ENCODE assay signal across 10 cellular contexts in genomic region chr5:133952729-133953567, GRCh38. TPM values are rescaled to one million over a fixed set of nuclear protein-coding genes. Genes with fewer than 3 reads are reported as not detected.
DNase-seq lines count a peak whose midpoint lies in the region; ATAC-seq and TF ChIP-seq lines count a peak whose summit lies in the region.
"Had no signal": no experiment of that assay in that cellular context is flagged by ENCODE, and none has a peak within 500 bp of the region (broad histone marks: within the 10 kb centered on the region; RNA-seq: fewer than 3 reads in every experiment).

No MANE protein-coding gene starts in this region.

- peaks cover 15% of the 10 kb centered on the region for H3K4me1 ChIP-seq in psoas muscle

- peaks cover 3 to 30% of the 10 kb centered on the region in 2 donors for H3K36me3 ChIP-seq in psoas muscle (ENCODE audit: insufficient read depth in 1 of 2, low read depth in 1 of 2)

- no peaks in the 10 kb centered on the region for H3K27me3 Mint-ChIP-seq in natural killer cell treated with Interleukin-12 subunit alpha and Interleukin-12 subunit beta and Interleukin-15 and Interleukin-18, amount 100 ng/mL, for 72 hours

- ATAC-seq in psoas muscle, result peak; percentile 95 to 98 (median 96)
- ATAC-seq in natural killer cell treated with Interleukin-12 subunit alpha and Interleukin-12 subunit beta and Interleukin-15 and Interleukin-18, amount 100 ng/mL, for 72 hours, result no peak

- 34 to 41% (median 37%) methylated on average over 10 of the region's 10 CpGs for WGBS in psoas muscle, 3 donors

- peaks cover 6% of the 10 kb centered on the region for H3K36me3 Mint-ChIP-seq in natural killer cell treated with Interleukin-12 subunit alpha and Interleukin-12 subunit beta and Interleukin-15 and Interleukin-18, amount 100 ng/mL, for 72 hours

- H3K27ac Mint-ChIP-seq in natural killer cell treated with Interleukin-12 subunit alpha and Interleukin-12 subunit beta and Interleukin-15 and Interleukin-18, amount 100 ng/mL, for 72 hours, result peak overlapping the region in 1 of 2 donors; percentile 17

- peak overlapping the region; percentile 75 for H3K27ac ChIP-seq in psoas muscle

- DNase-seq in EH (ENCODE audit: low read depth) (peak; percentile 98), T1000 (lab: John Stamatoyannopoulos, UW) (peak; percentile 6), glomerular visceral epithelial cell (ENCODE audit: extremely low spot score) (peak; percentile 83), psoas muscle (peak; percentile 49 to 70), NCI-H146 treated with DMSO at 0.1 percent for 48 hours (lab: John Stamatoyannopoulos, UW; ENCODE audit: unreplicated experiment) (no peak)
- DNase-seq in stimulated activated CD4-positive, alpha-beta T cell treated with anti-CD3 and anti-CD28 coated beads, Interleukin-4, amount 100 ng/mL, for 24 hours, result no peak
- no peak for DNase-seq in activated CD4-positive, alpha-beta T cell treated with anti-CD3 and anti-CD28 coated beads for 1 hour
- no peak for DNase-seq in natural killer cell treated with Interleukin-12 subunit alpha and Interleukin-12 subunit beta and Interleukin-15 and Interleukin-18, amount 100 ng/mL, for 72 hours (ENCODE audit: low spot score)
- DNase-seq: DND-41, immature natural killer cell had no signal

- no peak for TF ChIP-seq CTCF in psoas muscle (IDR thresholded peaks at IDR 0.05)

- no peak overlapping the region for H3K4me3 Mint-ChIP-seq in natural killer cell treated with Interleukin-12 subunit alpha and Interleukin-12 subunit beta and Interleukin-15 and Interleukin-18, amount 100 ng/mL, for 72 hours
- H3K4me3 Mint-ChIP-seq: immature natural killer cell had no signal

- intact Hi-C loops in psoas muscle (cut with DNase I), result no loop called here

- peaks cover 7 to 14% of the 10 kb centered on the region in 2 donors for H3K4me1 Mint-ChIP-seq in natural killer cell treated with Interleukin-12 subunit alpha and Interleukin-12 subunit beta and Interleukin-15 and Interleukin-18, amount 100 ng/mL, for 72 hours (ENCODE audit: low read depth in 2 of 2)

- peak overlapping the region; percentile 29 for H3K4me3 ChIP-seq in psoas muscle

- no peaks in the 10 kb centered on the region for H3K9me3 ChIP-seq in psoas muscle

- H3K27me3 ChIP-seq in psoas muscle (ENCODE audit: insufficient read depth in 3 of 3, low read length in 2 of 3), result no peaks in the 10 kb centered on the region

- no peaks in the 10 kb centered on the region for H3K9me3 Mint-ChIP-seq in natural killer cell treated with Interleukin-12 subunit alpha and Interleukin-12 subunit beta and Interleukin-15 and Interleukin-18, amount 100 ng/mL, for 72 hours
- H3K9me3 Mint-ChIP-seq: immature natural killer cell had no signal

RNA-seq across cellular contexts. Expression of gene C5orf15, which starts 15.5 kb away (rescaled TPM):
- total RNA-seq in psoas muscle, result 10 to 100 TPM; 12.7 to 16.0 (median 13.4) TPM
- polyA plus RNA-seq in psoas muscle, result 10 to 100 TPM; 13.2 to 29.8 (median 22.9) TPM
- 10 to 100 TPM; 16.7 to 41.6 TPM for total RNA-seq in natural killer cell treated with Interleukin-12 subunit alpha and Interleukin-12 subunit beta and Interleukin-15 and Interleukin-18, amount 100 ng/mL, for 72 hours

RNA-seq across cellular contexts. Expression of gene VDAC1, which starts 51.8 kb away (rescaled TPM):
- 100 to 1,000 TPM; 389 to 592 (median 473) TPM for total RNA-seq in psoas muscle
- 100 to 1,000 TPM; 525 to 576 (median 529) TPM for polyA plus RNA-seq in psoas muscle
- total RNA-seq in natural killer cell treated with Interleukin-12 subunit alpha and Interleukin-12 subunit beta and Interleukin-15 and Interleukin-18, amount 100 ng/mL, for 72 hours, result 100 to 1,000 TPM; 325 to 329 TPM

Comparison
In these comparisons a context has a peak if more than half of its experiments do, and no peak if none do; other contexts are left out.
1. DNase-seq: peak in EH (single experiment), T1000 (single experiment), glomerular visceral epithelial cell (single experiment) and psoas muscle (2 of 2); none in stimulated activated CD4-positive, alpha-beta T cell treated with anti-CD3 and anti-CD28 coated beads, Interleukin-4, amount 100 ng/mL, for 24 hours (single experiment), activated CD4-positive, alpha-beta T cell treated with anti-CD3 and anti-CD28 coated beads for 1 hour (single experiment), NCI-H146 treated with DMSO at 0.1 percent for 48 hours (single experiment) and natural killer cell treated with Interleukin-12 subunit alpha and Interleukin-12 subunit beta and Interleukin-15 and Interleukin-18, amount 100 ng/mL, for 72 hours (single experiment).
2. ATAC-seq: peak in psoas muscle (4 of 4); none in natural killer cell treated with Interleukin-12 subunit alpha and Interleukin-12 subunit beta and Interleukin-15 and Interleukin-18, amount 100 ng/mL, for 72 hours (0 of 2).